35 cellular contexts compared by ENCODE assay signal in the genomic region with DNA sequence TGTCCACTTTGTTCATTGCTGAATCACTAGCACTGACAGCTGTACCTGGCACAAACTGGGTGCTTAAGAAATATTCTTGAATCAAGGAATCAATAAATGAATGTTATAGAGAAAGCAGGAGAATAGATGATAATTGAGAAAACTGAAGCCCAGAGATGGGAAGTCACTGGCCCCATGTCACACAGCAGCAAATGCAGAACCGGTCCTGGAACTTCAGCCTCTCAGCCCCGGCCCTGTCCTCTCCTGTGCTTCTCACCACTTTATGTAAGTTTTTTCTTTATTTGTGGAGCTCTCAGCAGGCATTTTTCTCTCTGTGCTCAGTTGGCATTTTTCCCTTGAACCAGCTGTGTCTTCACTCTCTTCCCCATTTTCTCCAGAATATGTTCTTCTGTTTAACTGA. TPM values are rescaled to one million over a fixed set of nuclear protein-coding genes. Genes with fewer than 3 reads are reported as not detected.
DNase-seq lines count a peak whose midpoint lies in the region; ATAC-seq and TF ChIP-seq lines count a peak whose summit lies in the region.
"Had no signal": no experiment of that assay in that cellular context is flagged by ENCODE, and none has a peak within 500 bp of the region (broad histone marks: within the 10 kb centered on the region; RNA-seq: fewer than 3 reads in every experiment).

No MANE protein-coding gene starts in this region.

- peaks cover 43% of the 10 kb centered on the region for H3K4me1 ChIP-seq in CD8-positive, alpha-beta T cell (ENCODE audit: insufficient read depth, low read length)
- peaks cover 33% of the 10 kb centered on the region for H3K4me1 ChIP-seq in effector memory CD4-positive, alpha-beta T cell (ENCODE audit: control insufficient read depth, insufficient read depth, low read length, poor library complexity, severe bottlenecking)
- H3K4me1 ChIP-seq: BE2C, Caco-2, foreskin keratinocyte, prostate gland had no signal

- no peaks in the 10 kb centered on the region for H3K27me3 ChIP-seq in CD8-positive, alpha-beta T cell (ENCODE audit: insufficient read depth, low read length)
- no peaks in the 10 kb centered on the region for H3K27me3 ChIP-seq in effector memory CD4-positive, alpha-beta T cell (replicated peaks; ENCODE audit: control insufficient read depth, insufficient read depth, low read length, poor library complexity, severe bottlenecking)
- H3K27me3 ChIP-seq: BE2C, cardiac muscle cell, foreskin keratinocyte, heart left ventricle had no signal

- no peaks in the 10 kb centered on the region for H3K9me3 ChIP-seq in CD8-positive, alpha-beta T cell (ENCODE audit: low read length)
- no peaks in the 10 kb centered on the region for H3K9me3 ChIP-seq in effector memory CD4-positive, alpha-beta T cell (ENCODE audit: control insufficient read depth, low read length)
- H3K9me3 ChIP-seq: BE2C, Caco-2, esophagus muscularis mucosa, heart left ventricle, prostate gland had no signal

- H3K36me3 ChIP-seq in CD8-positive, alpha-beta T cell (ENCODE audit: insufficient read depth, low read length) = no peaks in the 10 kb centered on the region
- H3K36me3 ChIP-seq in effector memory CD4-positive, alpha-beta T cell (ENCODE audit: control insufficient read depth, insufficient read depth, low read length) = no peaks in the 10 kb centered on the region
- H3K36me3 ChIP-seq: BE2C, cardiac muscle cell, esophagus muscularis mucosa, heart left ventricle, prostate gland had no signal

- H3K27ac ChIP-seq in CD8-positive, alpha-beta T cell (ENCODE audit: low read depth, low read length) = no peak overlapping the region
- H3K27ac ChIP-seq in effector memory CD4-positive, alpha-beta T cell (ENCODE audit: insufficient read depth, low read length, poor library complexity, severe bottlenecking) = no peak overlapping the region
- H3K27ac ChIP-seq: cardiac muscle cell, esophagus muscularis mucosa, foreskin keratinocyte, VCaP had no signal

- CTCF ChIA-PET in activated naive CD4-positive, alpha-beta T cell treated with anti-CD3 and anti-CD28 coated beads for 36 hours (lab: Charles Lee) = interaction anchor here (0.7 to 1.0 kb wide), 3 partner anchors 12 to 35 kb away, joined by 3 read pairs; partner anchors contain the start of gene LCP2
- CTCF ChIA-PET in activated naive CD4-positive, alpha-beta T cell treated with anti-CD3 and anti-CD28 coated beads, Interleukin-2, amount 10 ng/mL, durations not matched to agents 7 days and 5 days (lab: Charles Lee) = no interaction called here
- CTCF ChIA-PET in CD8-positive, alpha-beta T cell (lab: Charles Lee) = interaction anchor here (0.6 to 1.7 kb wide), 7 partner anchors 14 to 84 kb away, joined by 3 to 6 read pairs (median 3); no protein-coding TSS in a partner anchor

- H3K36me3 Mint-ChIP-seq in activated naive CD4-positive, alpha-beta T cell treated with anti-CD3 and anti-CD28 coated beads for 36 hours (ENCODE audit: low read depth) = peaks cover 2% of the 10 kb centered on the region
- no peaks in the 10 kb centered on the region for H3K36me3 Mint-ChIP-seq in activated naive CD4-positive, alpha-beta T cell treated with anti-CD3 and anti-CD28 coated beads, Interleukin-2, amount 10 ng/mL, durations not matched to agents 7 days and 5 days
- H3K36me3 Mint-ChIP-seq in CD8-positive, alpha-beta T cell = no peaks in the 10 kb centered on the region
- H3K36me3 Mint-ChIP-seq in activated naive CD8-positive, alpha-beta T cell treated with anti-CD3 and anti-CD28 coated beads, Interleukin-2, amount 50 U/mL, for 24 hours (ENCODE audit: low read depth) = peaks cover 1% of the 10 kb centered on the region
- H3K36me3 Mint-ChIP-seq: activated naive CD8-positive, alpha-beta T cell treated with anti-CD3 and anti-CD28 coated beads, Interleukin-2, amount 10 ng/mL, durations not matched to agents 7 days and 5 days; type B pancreatic cell had no signal

- no peaks in the 10 kb centered on the region for H3K27me3 Mint-ChIP-seq in activated naive CD4-positive, alpha-beta T cell treated with anti-CD3 and anti-CD28 coated beads for 36 hours (ENCODE audit: low read depth)
- no peaks in the 10 kb centered on the region for H3K27me3 Mint-ChIP-seq in activated naive CD4-positive, alpha-beta T cell treated with anti-CD3 and anti-CD28 coated beads, Interleukin-2, amount 10 ng/mL, durations not matched to agents 7 days and 5 days
- H3K27me3 Mint-ChIP-seq in CD8-positive, alpha-beta T cell (ENCODE audit: low read depth) = no peaks in the 10 kb centered on the region
- no peaks in the 10 kb centered on the region for H3K27me3 Mint-ChIP-seq in activated naive CD8-positive, alpha-beta T cell treated with anti-CD3 and anti-CD28 coated beads, Interleukin-2, amount 50 U/mL, for 24 hours
- no peaks in the 10 kb centered on the region for H3K27me3 Mint-ChIP-seq in stimulated activated naive CD8-positive, alpha-beta T cell treated with anti-CD3 and anti-CD28 coated beads, Interleukin-15, amount 100 ng/mL, for 72 hours
- H3K27me3 Mint-ChIP-seq: activated naive CD8-positive, alpha-beta T cell treated with anti-CD3 and anti-CD28 coated beads, Interleukin-2, amount 10 ng/mL, durations not matched to agents 7 days and 5 days had no signal

- H3K4me3 Mint-ChIP-seq in activated naive CD4-positive, alpha-beta T cell treated with anti-CD3 and anti-CD28 coated beads for 36 hours = peak overlapping the region; percentile 35
- H3K4me3 Mint-ChIP-seq in activated naive CD4-positive, alpha-beta T cell treated with anti-CD3 and anti-CD28 coated beads, Interleukin-2, amount 10 ng/mL, durations not matched to agents 7 days and 5 days = no peak overlapping the region
- no peak overlapping the region for H3K4me3 Mint-ChIP-seq in CD8-positive, alpha-beta T cell
- peak overlapping the region; percentile 1 for H3K4me3 Mint-ChIP-seq in activated naive CD8-positive, alpha-beta T cell treated with anti-CD3 and anti-CD28 coated beads, Interleukin-2, amount 50 U/mL, for 24 hours
- peak overlapping the region; percentile 17 to 52 for H3K4me3 Mint-ChIP-seq in stimulated activated naive CD8-positive, alpha-beta T cell treated with anti-CD3 and anti-CD28 coated beads, Interleukin-15, amount 100 ng/mL, for 72 hours
- H3K4me3 Mint-ChIP-seq: activated naive CD8-positive, alpha-beta T cell treated with anti-CD3 and anti-CD28 coated beads, Interleukin-2, amount 10 ng/mL, durations not matched to agents 7 days and 5 days; T-helper 2 cell treated with Interferon-gamma antibody and Interleukin-4, amounts not matched to agents 5 μg/mL and 100 μg/mL, for 36 hours; type B pancreatic cell had no signal

- TF ChIP-seq CTCF in CD8-positive, alpha-beta T cell (IDR thresholded peaks at IDR 0.05) = no peak

- peak overlapping the region; percentile 62 for H3K27ac Mint-ChIP-seq in activated naive CD4-positive, alpha-beta T cell treated with anti-CD3 and anti-CD28 coated beads for 36 hours
- no peak overlapping the region for H3K27ac Mint-ChIP-seq in activated naive CD4-positive, alpha-beta T cell treated with anti-CD3 and anti-CD28 coated beads, Interleukin-2, amount 10 ng/mL, durations not matched to agents 7 days and 5 days
- peak overlapping the region; percentile 37 for H3K27ac Mint-ChIP-seq in CD8-positive, alpha-beta T cell
- peak overlapping the region; percentile 37 for H3K27ac Mint-ChIP-seq in activated naive CD8-positive, alpha-beta T cell treated with anti-CD3 and anti-CD28 coated beads, Interleukin-2, amount 50 U/mL, for 24 hours
- no peak overlapping the region for H3K27ac Mint-ChIP-seq in stimulated activated naive CD8-positive, alpha-beta T cell treated with anti-CD3 and anti-CD28 coated beads, Interleukin-15, amount 100 ng/mL, for 72 hours
- H3K27ac Mint-ChIP-seq: activated naive CD8-positive, alpha-beta T cell treated with anti-CD3 and anti-CD28 coated beads, Interleukin-2, amount 10 ng/mL, durations not matched to agents 7 days and 5 days; T-helper 2 cell treated with Interferon-gamma antibody and Interleukin-4, amounts not matched to agents 5 μg/mL and 100 μg/mL, for 36 hours; type B pancreatic cell had no signal

- H3K4me3 ChIP-seq in CD8-positive, alpha-beta T cell (ENCODE audit: low read depth, low read length) = no peak overlapping the region
- H3K4me3 ChIP-seq in effector memory CD4-positive, alpha-beta T cell (ENCODE audit: insufficient read depth, low read depth, low read length, poor library complexity, severe bottlenecking) = no peak overlapping the region
- H3K4me3 ChIP-seq: cardiac muscle cell, esophagus muscularis mucosa, heart left ventricle, prostate gland had no signal

- intact Hi-C loops in activated naive CD4-positive, alpha-beta T cell treated with anti-CD3 and anti-CD28 coated beads for 36 hours (cut with micrococcal nuclease) = loop anchor here (5.0 kb wide), 1 partner anchor 1802 kb away; no protein-coding TSS in a partner anchor
- intact Hi-C loops in CD8-positive, alpha-beta T cell (cut with DNase I, micrococcal nuclease) = no loop called here

- POLR2A ChIA-PET in CD8-positive, alpha-beta T cell (lab: Charles Lee) = interaction anchor here (0.8 to 1.7 kb wide), 2 partner anchors 13 to 17 kb away, joined by 3 to 6 read pairs; partner anchors contain the start of gene LCP2

- H3K9me3 Mint-ChIP-seq in activated naive CD4-positive, alpha-beta T cell treated with anti-CD3 and anti-CD28 coated beads for 36 hours = no peaks in the 10 kb centered on the region
- no peaks in the 10 kb centered on the region for H3K9me3 Mint-ChIP-seq in activated naive CD4-positive, alpha-beta T cell treated with anti-CD3 and anti-CD28 coated beads, Interleukin-2, amount 10 ng/mL, durations not matched to agents 7 days and 5 days
- no peaks in the 10 kb centered on the region for H3K9me3 Mint-ChIP-seq in CD8-positive, alpha-beta T cell
- no peaks in the 10 kb centered on the region for H3K9me3 Mint-ChIP-seq in activated naive CD8-positive, alpha-beta T cell treated with anti-CD3 and anti-CD28 coated beads, Interleukin-2, amount 50 U/mL, for 24 hours
- no peaks in the 10 kb centered on the region for H3K9me3 Mint-ChIP-seq in stimulated activated naive CD8-positive, alpha-beta T cell treated with anti-CD3 and anti-CD28 coated beads, Interleukin-15, amount 100 ng/mL, for 72 hours
- H3K9me3 Mint-ChIP-seq: activated naive CD8-positive, alpha-beta T cell treated with anti-CD3 and anti-CD28 coated beads, Interleukin-2, amount 10 ng/mL, durations not matched to agents 7 days and 5 days; T-helper 2 cell treated with Interferon-gamma antibody and Interleukin-4, amounts not matched to agents 5 μg/mL and 100 μg/mL, for 36 hours; type B pancreatic cell had no signal

- no peak for ATAC-seq in CD8-positive, alpha-beta T cell
- no peak for ATAC-seq in activated naive CD8-positive, alpha-beta T cell treated with anti-CD3 and anti-CD28 coated beads, Interleukin-2, amount 50 U/mL, for 24 hours
- no peak for ATAC-seq in stimulated activated naive CD8-positive, alpha-beta T cell treated with anti-CD3 and anti-CD28 coated beads, Interleukin-15, amount 100 ng/mL, for 72 hours
- ATAC-seq in GM19467 (IDR thresholded peaks at IDR 0.05; ENCODE audit: unreplicated experiment) = no peak
- no peak for ATAC-seq in GM21515 (IDR thresholded peaks at IDR 0.05; ENCODE audit: unreplicated experiment)
- ATAC-seq: foreskin keratinocyte, heart left ventricle, HepG2, Right ventricle myocardium inferior, sciatic nerve had no signal

- DNase-seq in activated naive CD4-positive, alpha-beta T cell treated with anti-CD3 and anti-CD28 coated beads for 36 hours = no peak
- DNase-seq in activated naive CD4-positive, alpha-beta T cell treated with anti-CD3 and anti-CD28 coated beads, Interleukin-2, amount 10 ng/mL, durations not matched to agents 7 days and 5 days = no peak
- DNase-seq in CD8-positive, alpha-beta T cell = no peak
- no peak for DNase-seq in activated naive CD8-positive, alpha-beta T cell treated with anti-CD3 and anti-CD28 coated beads, Interleukin-2, amount 50 U/mL, for 24 hours
- DNase-seq in stimulated activated naive CD8-positive, alpha-beta T cell treated with anti-CD3 and anti-CD28 coated beads, Interleukin-15, amount 100 ng/mL, for 72 hours = no peak
- no peak for DNase-seq in effector memory CD4-positive, alpha-beta T cell
- DNase-seq: ACHN; activated CD4-positive, alpha-beta T cell treated with anti-CD3 and anti-CD28 coated beads for 4 hours; activated naive CD8-positive, alpha-beta T cell treated with anti-CD3 and anti-CD28 coated beads, Interleukin-2, amount 10 ng/mL, durations not matched to agents 7 days and 5 days; BE2C; Caco-2; dermis blood vessel endothelial cell; DMS79; foreskin keratinocyte; HCEC 1CT; heart left ventricle; Karpas-422; MV-4-11; NCI-H1436 treated with DMSO at 0.1 percent for 48 hours; NCI-H2081 treated with DMSO at 0.1 percent for 48 hours; NCI-H2227 treated with DMSO at 0.1 percent for 48 hours; NCI-H526; nucleus accumbens; stimulated activated CD8-positive, alpha-beta memory T cell treated with anti-CD3 and anti-CD28 coated beads, Interleukin-4, amount 100 ng/mL, for 48 hours had no signal

- peaks cover 78% of the 10 kb centered on the region for H3K4me1 Mint-ChIP-seq in activated naive CD4-positive, alpha-beta T cell treated with anti-CD3 and anti-CD28 coated beads for 36 hours (ENCODE audit: low read depth)
- H3K4me1 Mint-ChIP-seq in activated naive CD4-positive, alpha-beta T cell treated with anti-CD3 and anti-CD28 coated beads, Interleukin-2, amount 10 ng/mL, durations not matched to agents 7 days and 5 days = peaks cover 59% of the 10 kb centered on the region
- H3K4me1 Mint-ChIP-seq in CD8-positive, alpha-beta T cell (ENCODE audit: low read depth) = peaks cover 80% of the 10 kb centered on the region
- H3K4me1 Mint-ChIP-seq in activated naive CD8-positive, alpha-beta T cell treated with anti-CD3 and anti-CD28 coated beads, Interleukin-2, amount 50 U/mL, for 24 hours = peaks cover 82% of the 10 kb centered on the region
- H3K4me1 Mint-ChIP-seq in stimulated activated naive CD8-positive, alpha-beta T cell treated with anti-CD3 and anti-CD28 coated beads, Interleukin-15, amount 100 ng/mL, for 72 hours = peaks cover 87% of the 10 kb centered on the region

RNA-seq across cellular contexts. Expression of gene LCP2, which starts 12.6 kb away (rescaled TPM):
- 100 to 1,000 TPM; 115 to 122 TPM for total RNA-seq in activated naive CD4-positive, alpha-beta T cell treated with anti-CD3 and anti-CD28 coated beads for 36 hours
- 100 to 1,000 TPM; 132 to 140 TPM for total RNA-seq in CD8-positive, alpha-beta T cell
- total RNA-seq: Caco-2, cardiac muscle cell, foreskin keratinocyte, HepG2 had no signal

Comparison
In these comparisons a context has a peak if more than half of its experiments do, and no peak if none do; other contexts are left out.
1. H3K27ac Mint-ChIP-seq: peak in activated naive CD4-positive, alpha-beta T cell treated with anti-CD3 and anti-CD28 coated beads for 36 hours (single experiment), CD8-positive, alpha-beta T cell (single experiment) and activated naive CD8-positive, alpha-beta T cell treated with anti-CD3 and anti-CD28 coated beads, Interleukin-2, amount 50 U/mL, for 24 hours (single experiment); none in activated naive CD4-positive, alpha-beta T cell treated with anti-CD3 and anti-CD28 coated beads, Interleukin-2, amount 10 ng/mL, durations not matched to agents 7 days and 5 days (single experiment) and stimulated activated naive CD8-positive, alpha-beta T cell treated with anti-CD3 and anti-CD28 coated beads, Interleukin-15, amount 100 ng/mL, for 72 hours (0 of 2).
2. H3K4me3 Mint-ChIP-seq: peak in activated naive CD4-positive, alpha-beta T cell treated with anti-CD3 and anti-CD28 coated beads for 36 hours (single experiment), activated naive CD8-positive, alpha-beta T cell treated with anti-CD3 and anti-CD28 coated beads, Interleukin-2, amount 50 U/mL, for 24 hours (single experiment) and stimulated activated naive CD8-positive, alpha-beta T cell treated with anti-CD3 and anti-CD28 coated beads, Interleukin-15, amount 100 ng/mL, for 72 hours (2 of 2); none in activated naive CD4-positive, alpha-beta T cell treated with anti-CD3 and anti-CD28 coated beads, Interleukin-2, amount 10 ng/mL, durations not matched to agents 7 days and 5 days (single experiment) and CD8-positive, alpha-beta T cell (single experiment).